In genomic region chr10:133185916-133186315, GRCh38 we compare ENCODE assay signal across 29 cellular contexts. TPM values are rescaled to one million over a fixed set of nuclear protein-coding genes. Genes with fewer than 3 reads are reported as not detected.
"Had no signal": no experiment of that assay in that cellular context is flagged by ENCODE, and none has a peak within 500 bp of the region (broad histone marks: within the 10 kb centered on the region; RNA-seq: fewer than 3 reads in every experiment).

No MANE protein-coding gene starts in this region.

- H3K9me3 ChIP-seq: ascending aorta, body of pancreas, MG63, Peyer's patch had no signal

- H3K9me3 Mint-ChIP-seq: activated CD4-positive, alpha-beta memory T cell treated with anti-CD3 and anti-CD28 coated beads for 36 hours; activated naive CD8-positive, alpha-beta T cell treated with anti-CD3 and anti-CD28 coated beads, Interleukin-2, amount 50 U/mL, for 24 hours; activated T-cell treated with anti-CD3 and anti-CD28 coated beads, Interleukin-2, amount 50 U/mL, for 4 hours had no signal

- H3K4me1 ChIP-seq: ascending aorta, body of pancreas, Peyer's patch had no signal

- H3K4me3 ChIP-seq: ascending aorta, body of pancreas, MG63, Peyer's patch had no signal

- H3K36me3 Mint-ChIP-seq: activated CD4-positive, alpha-beta memory T cell treated with anti-CD3 and anti-CD28 coated beads for 36 hours; activated naive CD4-positive, alpha-beta T cell treated with anti-CD3 and anti-CD28 coated beads, Interleukin-2, amount 50 U/mL, for 72 hours had no signal

- H3K27ac ChIP-seq: ascending aorta, body of pancreas, Peyer's patch, VCaP had no signal

- H3K4me1 Mint-ChIP-seq: activated CD4-positive, alpha-beta T cell treated with anti-CD3 and anti-CD28 coated beads, Interleukin-2, amount 10 ng/mL, durations not matched to agents 7 days and 5 days; activated naive CD8-positive, alpha-beta T cell treated with anti-CD3 and anti-CD28 coated beads, Interleukin-2, amount 50 U/mL, for 24 hours had no signal

- H3K27me3 Mint-ChIP-seq: activated CD4-positive, alpha-beta memory T cell treated with anti-CD3 and anti-CD28 coated beads for 36 hours; activated CD4-positive, alpha-beta T cell treated with anti-CD3 and anti-CD28 coated beads, Interleukin-2, amount 10 ng/mL, durations not matched to agents 7 days and 5 days had no signal

- H3K27me3 ChIP-seq: ascending aorta, body of pancreas, MG63, Peyer's patch had no signal

- H3K4me3 Mint-ChIP-seq: activated CD4-positive, alpha-beta memory T cell treated with anti-CD3 and anti-CD28 coated beads for 36 hours; activated CD4-positive, alpha-beta T cell treated with anti-CD3 and anti-CD28 coated beads, Interleukin-2, amount 10 ng/mL, durations not matched to agents 7 days and 5 days; activated naive CD8-positive, alpha-beta T cell treated with anti-CD3 and anti-CD28 coated beads, Interleukin-2, amount 50 U/mL, for 24 hours; activated T-cell treated with anti-CD3 and anti-CD28 coated beads, Interleukin-2, amount 50 U/mL, for 4 hours had no signal

- ATAC-seq: activated naive CD4-positive, alpha-beta T cell treated with anti-CD3 and anti-CD28 coated beads, Interleukin-2, amount 50 U/mL, for 72 hours; activated naive CD8-positive, alpha-beta T cell treated with anti-CD3 and anti-CD28 coated beads, Interleukin-2, amount 50 U/mL, for 24 hours; activated T-cell treated with anti-CD3 and anti-CD28 coated beads, Interleukin-2, amount 50 U/mL, for 4 hours; body of pancreas had no signal

- DNase-seq: activated CD4-positive, alpha-beta memory T cell treated with anti-CD3 and anti-CD28 coated beads for 36 hours; activated CD4-positive, alpha-beta T cell treated with anti-CD3 and anti-CD28 coated beads, Interleukin-2, amount 10 ng/mL, durations not matched to agents 7 days and 5 days; activated CD4-positive, CD25-positive, alpha-beta regulatory T cell; activated CD8-positive, alpha-beta memory T cell treated with anti-CD3 and anti-CD28 coated beads for 24 hours; activated effector memory CD4-positive, alpha-beta T cell treated with anti-CD3 and anti-CD28 coated beads, Interleukin-2, amount 50 U/mL, for 16 hours; activated naive CD4-positive, alpha-beta T cell treated with Interleukin-2 at 50 U/mL for 16 hours; activated naive CD8-positive, alpha-beta T cell treated with anti-CD3 and anti-CD28 coated beads, Interleukin-2, amount 50 U/mL, for 24 hours; activated T-cell treated with anti-CD3 and anti-CD28 coated beads, Interleukin-2, amount 50 U/mL, for 4 hours; amniotic stem cell; body of pancreas; central memory CD4-positive, alpha-beta T cell; MG63; MV-4-11; NCI-H1092 treated with DMSO at 0.1 percent for 48 hours; NCI-H1436; NCI-H1694 treated with DMSO at 0.1 percent for 48 hours; NCI-H2029 treated with DMSO at 0.1 percent for 48 hours; NCI-H345; NCI-H510A; NCI-H69; NK-92 treated with Interleukin-12 subunit alpha and Interleukin-12 subunit beta, amount 100 ng/mL, for 24 hours; Peyer's patch; SIG-M5; T-helper 1 cell had no signal

- FAIRE-seq: bronchial epithelial cell had no signal

- H3K27ac Mint-ChIP-seq: activated CD4-positive, alpha-beta memory T cell treated with anti-CD3 and anti-CD28 coated beads for 36 hours; activated CD4-positive, alpha-beta T cell treated with anti-CD3 and anti-CD28 coated beads, Interleukin-2, amount 10 ng/mL, durations not matched to agents 7 days and 5 days; activated naive CD4-positive, alpha-beta T cell treated with anti-CD3 and anti-CD28 coated beads, Interleukin-2, amount 50 U/mL, for 72 hours; activated naive CD8-positive, alpha-beta T cell treated with anti-CD3 and anti-CD28 coated beads, Interleukin-2, amount 50 U/mL, for 24 hours had no signal

- H3K36me3 ChIP-seq: ascending aorta, MG63, Peyer's patch had no signal

RNA-seq across cellular contexts. Expression of gene UTF1, which starts 44.1 kb away (rescaled TPM):
- total RNA-seq: activated CD4-positive, alpha-beta memory T cell treated with anti-CD3 and anti-CD28 coated beads for 36 hours; activated CD4-positive, alpha-beta T cell treated with anti-CD3 and anti-CD28 coated beads, Interleukin-2, amount 10 ng/mL, durations not matched to agents 7 days and 5 days; activated naive CD4-positive, alpha-beta T cell treated with anti-CD3 and anti-CD28 coated beads, Interleukin-2, amount 50 U/mL, for 72 hours; ascending aorta; body of pancreas; bronchial epithelial cell; Peyer's patch; T-helper 2 cell treated with Interferon-gamma antibody and Interleukin-4, amounts not matched to agents 100 ng/mL and 5 ng/mL, for 36 hours had no signal

RNA-seq across cellular contexts. Expression of gene VENTX, which starts 51.7 kb away (rescaled TPM):
- total RNA-seq: activated CD4-positive, alpha-beta T cell treated with anti-CD3 and anti-CD28 coated beads, Interleukin-2, amount 10 ng/mL, durations not matched to agents 7 days and 5 days; activated naive CD4-positive, alpha-beta T cell treated with anti-CD3 and anti-CD28 coated beads, Interleukin-2, amount 50 U/mL, for 72 hours; activated T-cell treated with anti-CD3 and anti-CD28 coated beads, Interleukin-2, amount 50 U/mL, for 4 hours; bronchial epithelial cell; T-helper 2 cell treated with Interferon-gamma antibody and Interleukin-4, amounts not matched to agents 100 ng/mL and 5 ng/mL, for 36 hours had no signal
